In genomic region chr11:7986768-7987559, GRCh38 we compare ENCODE assay signal across 8 cellular contexts. TPM values are rescaled to one million over a fixed set of nuclear protein-coding genes. Genes with fewer than 3 reads are reported as not detected.
A peak's percentile ranks its signal among the peaks of the same experiment; 100 is the strongest.
DNase-seq lines count a peak whose midpoint lies in the region; ATAC-seq and TF ChIP-seq lines count a peak whose summit lies in the region.

TSS of gene EIF3F (plus strand) at chr11:7987337. CDS start at chr11:7987353, 16 bp downstream.

- H3K36me3 ChIP-seq in BJ (ENCODE audit: control insufficient read depth, insufficient read depth, low read length) = peaks cover 2% of the 10 kb centered on the region; the same call in 1 of the 2 replicates

- no peaks in the 10 kb centered on the region for H3K27me3 ChIP-seq in BJ (ENCODE audit: control insufficient read depth, insufficient read depth, low read length)

- peak; percentile 80 for TF ChIP-seq CTCF in BJ (IDR thresholded peaks at IDR 0.05; ENCODE audit: insufficient read depth, low read depth, low read length)

- H3K27ac ChIP-seq in cingulate gyrus (ENCODE audit: low read depth, low read length) = peak within 1 kb of the TSS; percentile 73

- peak; percentile 95 for ATAC-seq in HG03460 (IDR thresholded peaks at IDR 0.05; ENCODE audit: unreplicated experiment)

- CTCF ChIA-PET in BJ (lab: Yijun Ruan, JAX) = interaction anchor here (0.7 to 6.1 kb wide), 35 partner anchors 9 to 1789 kb away, joined by 3 to 196 read pairs (median 4); partner anchors contain the start of gene NLRP10

- DNase-seq in BJ (ENCODE audit: low read depth) (peak; percentile 99), GM19240 (ENCODE audit: insufficient read length, low spot score) (peak; percentile 45), NCI-H524 treated with DMSO at 0.1 percent for 48 hours (lab: John Stamatoyannopoulos, UW) (peak; percentile 97), kidney tubule cell (ENCODE audit: low spot score) (peak; percentile 99)
- DNase-seq in activated CD4-positive, alpha-beta T cell treated with anti-CD3 and anti-CD28 coated beads for 4 hours = peak; percentile 86 to 90
- DNase-seq in stimulated activated CD4-positive, alpha-beta T cell treated with anti-CD3 and anti-CD28 coated beads, Interleukin-1b, Interleukin-23, amount 100 ng/mL, for 24 hours (ENCODE audit: low read depth in 4 of 4, low spot score in 1 of 4) = peak; percentile 65 to 80 (median 73)

- H3K4me3 ChIP-seq in BJ (ENCODE audit: low read depth, low read length) = peak within 1 kb of the TSS; percentile 78

- POLR2A ChIA-PET in BJ (lab: Charles Lee) = interaction anchor here (0.6 to 1.2 kb wide), 12 partner anchors 9 to 1603 kb away, joined by 3 to 8 read pairs (median 4); partner anchors contain the start of gene NLRP10

RNA-seq across cellular contexts. Expression of gene EIF3F, which starts in this region (rescaled TPM):
- 181 and 218 TPM in 2 replicates for polyA plus RNA-seq in BJ (2011; rRNA removed)
- 244 and 339 TPM in 2 replicates for polyA minus RNA-seq in BJ (2011; rRNA and poly(A)+ RNA removed)

Comparison
In these comparisons a context has a peak if more than half of its experiments do, and no peak if none do; other contexts are left out.
1. Peak in every context shown above with its lines: DNase-seq, ATAC-seq, H3K4me3 ChIP-seq and H3K27ac ChIP-seq.
2. DNase-seq: peak in every context shown above with its lines; median percentile 99 in BJ; 99 in kidney tubule cell; 97 in NCI-H524 treated with DMSO at 0.1 percent for 48 hours; 88 in activated CD4-positive, alpha-beta T cell treated with anti-CD3 and anti-CD28 coated beads for 4 hours; 73 in stimulated activated CD4-positive, alpha-beta T cell treated with anti-CD3 and anti-CD28 coated beads, Interleukin-1b, Interleukin-23, amount 100 ng/mL, for 24 hours; 45 in GM19240.